Comparison of ENCODE assay signal across 1 cellular context in the genomic region with DNA sequence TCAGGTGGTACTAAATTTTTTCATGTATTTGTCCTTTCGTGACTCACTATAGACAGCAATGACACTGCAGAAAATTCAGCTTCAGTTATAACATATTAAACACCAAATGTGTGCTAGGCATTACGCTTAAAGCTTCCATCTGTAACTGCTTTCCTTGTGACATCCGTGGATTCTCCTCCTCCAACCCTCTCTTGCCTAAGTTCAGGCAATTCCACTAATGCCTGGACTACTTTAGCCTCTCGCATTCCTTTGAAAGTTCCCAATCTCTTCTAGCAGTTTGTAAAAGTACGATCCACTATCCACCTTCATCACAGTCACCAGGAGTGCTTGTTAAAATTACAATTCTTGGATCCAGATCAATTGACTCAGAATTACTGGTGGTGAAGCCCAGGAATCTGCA.
TF ChIP-seq lines count a peak whose summit lies in the region.

No MANE protein-coding gene starts in this region.

TF ChIP-seq in HepG2, 621 proteins besides CTCF, POLR2A, EP300 and RAD21 (continued from another document):
- TF ChIP-seq, protein P1, sequence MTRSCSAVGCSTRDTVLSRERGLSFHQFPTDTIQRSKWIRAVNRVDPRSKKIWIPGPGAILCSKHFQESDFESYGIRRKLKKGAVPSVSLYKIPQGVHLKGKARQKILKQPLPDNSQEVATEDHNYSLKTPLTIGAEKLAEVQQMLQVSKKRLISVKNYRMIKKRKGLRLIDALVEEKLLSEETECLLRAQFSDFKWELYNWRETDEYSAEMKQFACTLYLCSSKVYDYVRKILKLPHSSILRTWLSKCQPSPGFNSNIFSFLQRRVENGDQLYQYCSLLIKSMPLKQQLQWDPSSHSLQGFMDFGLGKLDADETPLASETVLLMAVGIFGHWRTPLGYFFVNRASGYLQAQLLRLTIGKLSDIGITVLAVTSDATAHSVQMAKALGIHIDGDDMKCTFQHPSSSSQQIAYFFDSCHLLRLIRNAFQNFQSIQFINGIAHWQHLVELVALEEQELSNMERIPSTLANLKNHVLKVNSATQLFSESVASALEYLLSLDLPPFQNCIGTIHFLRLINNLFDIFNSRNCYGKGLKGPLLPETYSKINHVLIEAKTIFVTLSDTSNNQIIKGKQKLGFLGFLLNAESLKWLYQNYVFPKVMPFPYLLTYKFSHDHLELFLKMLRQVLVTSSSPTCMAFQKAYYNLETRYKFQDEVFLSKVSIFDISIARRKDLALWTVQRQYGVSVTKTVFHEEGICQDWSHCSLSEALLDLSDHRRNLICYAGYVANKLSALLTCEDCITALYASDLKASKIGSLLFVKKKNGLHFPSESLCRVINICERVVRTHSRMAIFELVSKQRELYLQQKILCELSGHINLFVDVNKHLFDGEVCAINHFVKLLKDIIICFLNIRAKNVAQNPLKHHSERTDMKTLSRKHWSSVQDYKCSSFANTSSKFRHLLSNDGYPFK (CRISPR knock-in tag; IDR thresholded peaks at IDR 0.05; ENCODE audit: borderline replicate concordance): no peak
- no peak for TF ChIP-seq U2AF1 (optimal IDR thresholded peaks at IDR 0.05; ENCODE audit: low read depth, low read length)
- TF ChIP-seq ZSCAN30 (CRISPR knock-in tag; IDR thresholded peaks at IDR 0.05): no peak
- TF ChIP-seq MBNL3 (CRISPR knock-in tag; conservative IDR thresholded peaks at IDR 0.05): no peak
- no peak for TF ChIP-seq ZNF720 (CRISPR knock-in tag; IDR thresholded peaks at IDR 0.05)
- no peak for TF ChIP-seq FOXO1 (CRISPR knock-in tag; IDR thresholded peaks at IDR 0.05)
- TF ChIP-seq ZNF589 (CRISPR knock-in tag; conservative IDR thresholded peaks at IDR 0.05): no peak
- no peak for TF ChIP-seq SCMH1 (CRISPR knock-in tag; IDR thresholded peaks at IDR 0.05; ENCODE audit: borderline replicate concordance)
- TF ChIP-seq KDM4B (CRISPR knock-in tag; IDR thresholded peaks at IDR 0.05): no peak
- no peak for TF ChIP-seq ZNF790 (CRISPR knock-in tag; IDR thresholded peaks at IDR 0.05; ENCODE audit: borderline replicate concordance)
- no peak for TF ChIP-seq TEAD3 (CRISPR knock-in tag; optimal IDR thresholded peaks at IDR 0.05; ENCODE audit: borderline replicate concordance)
